Comparison of ENCODE assay signal across 14 cellular contexts in genomic region chr9:97848237-97848581, GRCh38. TPM values are rescaled to one million over a fixed set of nuclear protein-coding genes. Genes with fewer than 3 reads are reported as not detected.
A peak's percentile ranks its signal among the peaks of the same experiment; 100 is the strongest.
DNase-seq lines count a peak whose midpoint lies in the region; ATAC-seq and TF ChIP-seq lines count a peak whose summit lies in the region.
"Had no signal": no experiment of that assay in that cellular context is flagged by ENCODE, and none has a peak within 500 bp of the region (broad histone marks: within the 10 kb centered on the region; RNA-seq: fewer than 3 reads in every experiment).

No MANE protein-coding gene starts in this region.

- peaks cover 4% of the 10 kb centered on the region for H3K4me1 ChIP-seq in iPS-15b (ENCODE audit: control insufficient read depth, insufficient read depth, low read length)

- DNase-seq in T-helper 1 cell (no peak), activated B cell treated with CpG ODN at 0.5 μM for 24 hours (no peak), nephron progenitor cell (no peak)
- DNase-seq in stimulated activated naive B cell treated with anti-CD40 and anti-IgM and Interleukin-4, amounts not matched to agents 10 μg/mL and 1 μg/mL and 100 μg/mL, for 72 hours = no peak
- no peak for DNase-seq in stimulated activated CD4-positive, alpha-beta T cell treated with anti-CD3 and anti-CD28 coated beads, Interleukin-1b, Interleukin-23, amount 100 ng/mL, for 48 hours
- DNase-seq: activated CD4-positive, CD25-positive, alpha-beta regulatory T cell; activated effector memory CD4-positive, alpha-beta T cell treated with anti-CD3 and anti-CD28 coated beads, Interleukin-2, amount 50 U/mL, for 16 hours; GF-D8; Karpas-422; SHP77 had no signal

- ATAC-seq in activated B cell treated with CpG ODN at 0.5 μM for 24 hours (ENCODE audit: low read depth) (no peak), HG03135 (IDR thresholded peaks at IDR 0.05; ENCODE audit: unreplicated experiment) (no peak)
- ATAC-seq in stimulated activated naive B cell treated with anti-CD40 and anti-IgM and Interleukin-4, amounts not matched to agents 10 μg/mL and 1 μg/mL and 100 μg/mL, for 72 hours (replicated peaks) = no peak

- H3K4me1 Mint-ChIP-seq in T-helper 1 cell treated with Interleukin-12 subunit alpha and Interleukin-12 subunit beta and Interleukin-4 antibody, amounts not matched to agents 30 μg/mL and 1 μg/mL, for 36 hours (ENCODE audit: low read depth) = peaks cover 14% of the 10 kb centered on the region
- peaks cover 25% of the 10 kb centered on the region for H3K4me1 Mint-ChIP-seq in activated B cell treated with CpG ODN at 0.5 μM for 24 hours
- H3K4me1 Mint-ChIP-seq in stimulated activated naive B cell treated with anti-CD40 and anti-IgM and Interleukin-4, amounts not matched to agents 10 μg/mL and 1 μg/mL and 100 μg/mL, for 72 hours = peaks cover 8 to 35% of the 10 kb centered on the region in 2 donors
- H3K4me1 Mint-ChIP-seq in nephron progenitor cell = no peaks in the 10 kb centered on the region

- peak overlapping the region; percentile 21 for H3K4me3 Mint-ChIP-seq in T-helper 1 cell treated with Interleukin-12 subunit alpha and Interleukin-12 subunit beta and Interleukin-4 antibody, amounts not matched to agents 30 μg/mL and 1 μg/mL, for 36 hours
- H3K4me3 Mint-ChIP-seq in activated B cell treated with CpG ODN at 0.5 μM for 24 hours (peak overlapping the region; percentile 28), nephron progenitor cell (no peak overlapping the region)
- peak overlapping the region; percentile 62 to 66 for H3K4me3 Mint-ChIP-seq in stimulated activated naive B cell treated with anti-CD40 and anti-IgM and Interleukin-4, amounts not matched to agents 10 μg/mL and 1 μg/mL and 100 μg/mL, for 72 hours

- peaks cover 87% of the 10 kb centered on the region for H3K27me3 ChIP-seq in iPS-15b (ENCODE audit: control insufficient read depth, insufficient read depth, low read length)

- H3K9ac ChIP-seq in iPS-15b (ENCODE audit: low read depth, low read length) = no peak overlapping the region

- intact Hi-C loops in activated B cell treated with CpG ODN at 0.5 μM for 24 hours (cut with micrococcal nuclease) = loop anchor here (5.0 kb wide), 1 partner anchor 46 kb away; no protein-coding TSS in a partner anchor

- CTCF ChIA-PET in activated B cell treated with CpG ODN at 0.5 μM for 24 hours (lab: Charles Lee) = no interaction called here

- no peaks in the 10 kb centered on the region for H3K36me3 Mint-ChIP-seq in T-helper 1 cell treated with Interleukin-12 subunit alpha and Interleukin-12 subunit beta and Interleukin-4 antibody, amounts not matched to agents 30 μg/mL and 1 μg/mL, for 36 hours (ENCODE audit: low read depth)
- H3K36me3 Mint-ChIP-seq in activated B cell treated with CpG ODN at 0.5 μM for 24 hours (ENCODE audit: low read depth) = no peaks in the 10 kb centered on the region
- peaks cover 0 to under 1% of the 10 kb centered on the region in 2 donors for H3K36me3 Mint-ChIP-seq in stimulated activated naive B cell treated with anti-CD40 and anti-IgM and Interleukin-4, amounts not matched to agents 10 μg/mL and 1 μg/mL and 100 μg/mL, for 72 hours
- no peaks in the 10 kb centered on the region for H3K36me3 Mint-ChIP-seq in nephron progenitor cell (ENCODE audit: low read depth)

- H3K4me3 ChIP-seq in iPS-15b (ENCODE audit: low read depth, low read length) = peak overlapping the region; percentile 46

- H3K27ac Mint-ChIP-seq in T-helper 1 cell treated with Interleukin-12 subunit alpha and Interleukin-12 subunit beta and Interleukin-4 antibody, amounts not matched to agents 30 μg/mL and 1 μg/mL, for 36 hours = no peak overlapping the region
- H3K27ac Mint-ChIP-seq in activated B cell treated with CpG ODN at 0.5 μM for 24 hours (no peak overlapping the region), nephron progenitor cell (no peak overlapping the region)
- H3K27ac Mint-ChIP-seq in stimulated activated naive B cell treated with anti-CD40 and anti-IgM and Interleukin-4, amounts not matched to agents 10 μg/mL and 1 μg/mL and 100 μg/mL, for 72 hours = no peak overlapping the region

- H3K9me3 ChIP-seq in iPS-15b (ENCODE audit: control insufficient read depth, insufficient read depth, low read length) = no peaks in the 10 kb centered on the region

- POLR2A ChIA-PET in activated B cell treated with CpG ODN at 0.5 μM for 24 hours (lab: Charles Lee) = no interaction called here

- no peak for TF ChIP-seq CTCF in activated B cell treated with CpG ODN at 0.5 μM for 24 hours (IDR thresholded peaks at IDR 0.05)
- no peak for TF ChIP-seq CTCF in nephron progenitor cell (IDR thresholded peaks at IDR 0.05)

- peaks cover 87% of the 10 kb centered on the region for H3K27me3 Mint-ChIP-seq in T-helper 1 cell treated with Interleukin-12 subunit alpha and Interleukin-12 subunit beta and Interleukin-4 antibody, amounts not matched to agents 30 μg/mL and 1 μg/mL, for 36 hours (ENCODE audit: low read depth)
- peaks cover 65% of the 10 kb centered on the region for H3K27me3 Mint-ChIP-seq in activated B cell treated with CpG ODN at 0.5 μM for 24 hours
- H3K27me3 Mint-ChIP-seq in stimulated activated naive B cell treated with anti-CD40 and anti-IgM and Interleukin-4, amounts not matched to agents 10 μg/mL and 1 μg/mL and 100 μg/mL, for 72 hours = peaks cover 67 to 76% of the 10 kb centered on the region in 2 donors
- H3K27me3 Mint-ChIP-seq in nephron progenitor cell (ENCODE audit: low read depth, poor library complexity) = peaks cover 97% of the 10 kb centered on the region

- no peaks in the 10 kb centered on the region for H3K9me3 Mint-ChIP-seq in T-helper 1 cell treated with Interleukin-12 subunit alpha and Interleukin-12 subunit beta and Interleukin-4 antibody, amounts not matched to agents 30 μg/mL and 1 μg/mL, for 36 hours
- no peaks in the 10 kb centered on the region for H3K9me3 Mint-ChIP-seq in activated B cell treated with CpG ODN at 0.5 μM for 24 hours
- no peaks in the 10 kb centered on the region for H3K9me3 Mint-ChIP-seq in stimulated activated naive B cell treated with anti-CD40 and anti-IgM and Interleukin-4, amounts not matched to agents 10 μg/mL and 1 μg/mL and 100 μg/mL, for 72 hours
- no peaks in the 10 kb centered on the region for H3K9me3 Mint-ChIP-seq in nephron progenitor cell

- no peaks in the 10 kb centered on the region for H3K36me3 ChIP-seq in iPS-15b (ENCODE audit: control insufficient read depth, insufficient read depth, low read length)

RNA-seq across cellular contexts. Expression of gene FOXE1, which starts 4.8 kb away (rescaled TPM):
- not detected in 2 replicates for total RNA-seq in activated B cell treated with CpG ODN at 0.5 μM for 24 hours
- total RNA-seq: A673 had no signal
